9 cellular contexts compared by ENCODE assay signal in the genomic region with DNA sequence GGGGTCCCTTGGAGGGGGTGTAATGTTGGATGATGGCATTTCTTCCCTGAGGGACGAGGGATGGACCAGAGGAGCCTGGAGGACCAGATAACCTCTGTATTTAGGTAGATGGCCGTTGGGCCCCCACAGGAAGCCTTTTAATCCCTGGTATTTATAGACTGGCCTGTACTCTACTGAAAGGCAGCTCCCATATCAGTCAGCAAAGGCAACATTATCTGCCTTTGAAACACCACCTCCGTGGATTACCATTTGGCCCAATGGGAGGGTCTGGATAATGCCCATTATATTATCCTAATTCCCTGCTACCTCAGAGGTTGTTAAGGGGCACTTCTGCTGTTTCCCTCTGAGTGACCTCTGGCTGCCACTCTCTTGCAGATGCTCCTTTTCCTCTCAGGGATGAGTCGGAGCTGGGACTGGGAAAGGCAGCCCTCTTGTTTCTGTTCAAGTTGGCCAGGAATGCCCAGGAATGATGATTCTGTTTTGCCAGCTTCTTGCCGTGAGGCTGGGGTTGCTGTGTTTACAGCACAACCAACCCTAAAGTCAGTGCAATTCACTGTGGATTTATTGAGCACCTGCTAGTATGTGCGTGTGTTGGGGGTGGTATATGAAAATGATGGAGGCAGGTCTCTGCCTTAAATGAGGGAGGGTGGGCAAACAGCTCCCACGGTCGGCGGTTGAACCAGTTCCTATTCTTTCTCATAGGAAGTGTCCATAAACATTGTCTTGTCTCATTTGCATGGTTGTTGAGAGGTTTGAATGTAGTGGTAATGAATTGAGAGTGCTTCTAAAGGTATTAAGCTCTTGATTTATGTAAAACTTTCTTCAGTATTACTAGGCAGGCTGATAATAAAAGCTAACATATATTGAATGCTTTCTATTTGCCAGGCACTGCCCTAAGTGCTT.
DNase-seq lines count a peak whose midpoint lies in the region; ATAC-seq and TF ChIP-seq lines count a peak whose summit lies in the region.
"Had no signal": no experiment of that assay in that cellular context is flagged by ENCODE, and none has a peak within 500 bp of the region (broad histone marks: within the 10 kb centered on the region; RNA-seq: fewer than 3 reads in every experiment).

No MANE protein-coding gene starts in this region.

- no peak overlapping the region for H3K27ac ChIP-seq in OCI-LY3 (ENCODE audit: low read length)

- peak overlapping the region; percentile 61 for H3K27ac Mint-ChIP-seq in memory B cell

- no peak overlapping the region for H3K4me3 ChIP-seq in OCI-LY3 (ENCODE audit: low read length)

- H3K9ac ChIP-seq in OCI-LY3 (ENCODE audit: low read length), result no peak overlapping the region

- no peak for TF ChIP-seq CTCF in OCI-LY3 (IDR thresholded peaks at IDR 0.05; ENCODE audit: low read depth, low read length)

- peaks cover 76% of the 10 kb centered on the region for H3K4me1 Mint-ChIP-seq in memory B cell

- no peaks in the 10 kb centered on the region for H3K27me3 Mint-ChIP-seq in memory B cell

- no peaks in the 10 kb centered on the region for H3K27me3 ChIP-seq in OCI-LY3 (ENCODE audit: low read depth, low read length)

- no peaks in the 10 kb centered on the region for H3K36me3 ChIP-seq in OCI-LY3 (replicated peaks; ENCODE audit: low read depth, low read length)

- H3K36me3 Mint-ChIP-seq in memory B cell, result peaks cover 2% of the 10 kb centered on the region

- ATAC-seq in GM19351 (IDR thresholded peaks at IDR 0.05; ENCODE audit: unreplicated experiment) (peak; percentile 32), memory B cell (ENCODE audit: low read depth) (peak; percentile 21)

- H3K79me2 ChIP-seq in OCI-LY3 (ENCODE audit: low read length), result peaks cover 92% of the 10 kb centered on the region

- H3K4me2 ChIP-seq in OCI-LY3 (ENCODE audit: low read length), result peak overlapping the region; percentile 39

- H3K9me3 ChIP-seq in OCI-LY3 (ENCODE audit: insufficient read depth, low read length), result no peaks in the 10 kb centered on the region

- peaks cover 36% of the 10 kb centered on the region for H3K4me1 ChIP-seq in OCI-LY3 (ENCODE audit: low read length)

- peak overlapping the region; percentile 70 for H3K4me3 Mint-ChIP-seq in memory B cell

- DNase-seq in NCI-H748 (lab: John Stamatoyannopoulos, UW; ENCODE audit: unreplicated experiment), result peak; percentile 22
- DNase-seq in NCI-H748 treated with DMSO at 0.1 percent for 48 hours (lab: John Stamatoyannopoulos, UW), result no peak
- DNase-seq in memory B cell (ENCODE audit: low spot score in 2 of 2), result no peak
- DNase-seq in COR-L47 (lab: John Stamatoyannopoulos, UW), result no peak
- DNase-seq in NOMO-1 treated with dmso at 0.1 percent for 144 hours (lab: John Stamatoyannopoulos, UW; ENCODE audit: unreplicated experiment), result no peak
- no peak for DNase-seq in effector CD4-positive, alpha-beta T cell
- DNase-seq: NCI-H226 had no signal

- H2AFZ ChIP-seq in OCI-LY3 (ENCODE audit: low read depth, low read length), result no peak overlapping the region

- H4K20me1 ChIP-seq in OCI-LY3 (ENCODE audit: insufficient read depth, low read length), result peaks cover 70% of the 10 kb centered on the region

- no peaks in the 10 kb centered on the region for H3K9me3 Mint-ChIP-seq in memory B cell
